In the genomic region with DNA sequence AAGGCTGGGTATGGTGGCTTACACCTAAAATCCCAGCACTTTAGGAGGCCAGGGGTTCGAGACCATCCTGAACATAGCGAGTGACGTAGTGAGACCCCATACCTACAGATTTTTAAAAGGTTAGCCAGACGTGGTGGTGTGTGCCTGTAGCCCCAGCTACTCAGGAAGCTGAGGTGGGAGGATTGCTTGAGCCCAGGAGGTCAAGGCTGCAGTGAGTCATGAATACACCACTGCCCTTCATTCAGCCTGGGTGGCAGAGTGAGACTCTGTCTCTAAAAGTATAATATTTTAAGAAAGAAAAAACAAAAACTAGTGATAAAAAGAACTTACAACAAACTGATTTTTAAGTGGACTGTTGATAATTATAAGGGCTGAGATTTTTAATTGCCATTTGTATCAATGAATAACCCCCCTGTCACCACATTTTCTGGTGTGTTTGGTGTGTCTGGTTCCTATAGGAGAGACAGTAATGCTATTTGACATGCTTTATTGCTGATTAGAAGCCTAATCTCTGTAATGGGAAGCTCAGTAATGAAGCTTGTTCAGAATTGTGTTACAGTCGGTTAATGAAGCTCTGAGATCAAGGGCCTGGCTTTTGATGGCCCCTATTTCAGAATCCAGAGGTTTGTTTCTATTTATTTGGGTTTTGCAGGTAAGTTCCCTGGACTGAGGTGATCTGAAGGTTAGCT, we compare ENCODE assay signal across 3 cellular contexts.
TF ChIP-seq lines count a peak whose summit lies in the region.

No MANE protein-coding gene starts in this region.

TF ChIP-seq in SK-N-SH, 30 proteins besides CTCF, POLR2A, EP300 and RAD21:
- TF ChIP-seq PBX3 (IDR thresholded peaks at IDR 0.05) (0 out of 2 replicates have a peak, but pooled peaks have one; percentile 14), RCOR1 (IDR thresholded peaks at IDR 0.05; ENCODE audit: low read length) (0 out of 2 replicates have a peak, but pooled peaks have one; percentile 22), FOSL2 (IDR thresholded peaks at IDR 0.05; ENCODE audit: borderline replicate concordance, low read depth) (peak; percentile 29; the same call in 1 of the 2 replicates), YY1 (IDR thresholded peaks at IDR 0.05; ENCODE audit: low read depth) (no peak), FOXM1 (IDR thresholded peaks at IDR 0.05; ENCODE audit: low read depth) (no peak)
TF ChIP-seq in SK-N-SH: peak in this region for 3.

TF ChIP-seq in SK-N-SH treated with all-trans-retinoic acid at 6 μM for 48 hours, 23 proteins besides CTCF, POLR2A, EP300 and RAD21 (continues in another document):
- TF ChIP-seq CSDC2 (CRISPR knock-in tag; IDR thresholded peaks at IDR 0.05) (no peak), ZFP30 (CRISPR knock-in tag; IDR thresholded peaks at IDR 0.05) (no peak), ZFP3 (CRISPR knock-in tag; IDR thresholded peaks at IDR 0.05) (no peak), PPARA (CRISPR knock-in tag; IDR thresholded peaks at IDR 0.05; ENCODE audit: borderline replicate concordance) (no peak), CREB5 (CRISPR knock-in tag; IDR thresholded peaks at IDR 0.05; ENCODE audit: low read depth) (no peak), ZNF565 (CRISPR knock-in tag; conservative IDR thresholded peaks at IDR 0.05; ENCODE audit: low read depth) (no peak), ZC3H10 (CRISPR knock-in tag; IDR thresholded peaks at IDR 0.05) (no peak), ZNF8 (CRISPR knock-in tag; IDR thresholded peaks at IDR 0.05) (no peak), PATZ1 (CRISPR knock-in tag; IDR thresholded peaks at IDR 0.05; ENCODE audit: borderline replicate concordance) (no peak), ISL1 (CRISPR knock-in tag; IDR thresholded peaks at IDR 0.05) (no peak), TOX (CRISPR knock-in tag; IDR thresholded peaks at IDR 0.05; ENCODE audit: borderline replicate concordance) (no peak)
- TF ChIP-seq, protein P1, sequence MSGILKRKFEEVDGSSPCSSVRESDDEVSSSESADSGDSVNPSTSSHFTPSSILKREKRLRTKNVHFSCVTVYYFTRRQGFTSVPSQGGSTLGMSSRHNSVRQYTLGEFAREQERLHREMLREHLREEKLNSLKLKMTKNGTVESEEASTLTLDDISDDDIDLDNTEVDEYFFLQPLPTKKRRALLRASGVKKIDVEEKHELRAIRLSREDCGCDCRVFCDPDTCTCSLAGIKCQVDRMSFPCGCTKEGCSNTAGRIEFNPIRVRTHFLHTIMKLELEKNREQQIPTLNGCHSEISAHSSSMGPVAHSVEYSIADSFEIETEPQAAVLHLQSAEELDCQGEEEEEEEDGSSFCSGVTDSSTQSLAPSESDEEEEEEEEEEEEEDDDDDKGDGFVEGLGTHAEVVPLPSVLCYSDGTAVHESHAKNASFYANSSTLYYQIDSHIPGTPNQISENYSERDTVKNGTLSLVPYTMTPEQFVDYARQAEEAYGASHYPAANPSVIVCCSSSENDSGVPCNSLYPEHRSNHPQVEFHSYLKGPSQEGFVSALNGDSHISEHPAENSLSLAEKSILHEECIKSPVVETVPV (CRISPR knock-in tag; IDR thresholded peaks at IDR 0.05), result no peak
- TF ChIP-seq, protein P2, sequence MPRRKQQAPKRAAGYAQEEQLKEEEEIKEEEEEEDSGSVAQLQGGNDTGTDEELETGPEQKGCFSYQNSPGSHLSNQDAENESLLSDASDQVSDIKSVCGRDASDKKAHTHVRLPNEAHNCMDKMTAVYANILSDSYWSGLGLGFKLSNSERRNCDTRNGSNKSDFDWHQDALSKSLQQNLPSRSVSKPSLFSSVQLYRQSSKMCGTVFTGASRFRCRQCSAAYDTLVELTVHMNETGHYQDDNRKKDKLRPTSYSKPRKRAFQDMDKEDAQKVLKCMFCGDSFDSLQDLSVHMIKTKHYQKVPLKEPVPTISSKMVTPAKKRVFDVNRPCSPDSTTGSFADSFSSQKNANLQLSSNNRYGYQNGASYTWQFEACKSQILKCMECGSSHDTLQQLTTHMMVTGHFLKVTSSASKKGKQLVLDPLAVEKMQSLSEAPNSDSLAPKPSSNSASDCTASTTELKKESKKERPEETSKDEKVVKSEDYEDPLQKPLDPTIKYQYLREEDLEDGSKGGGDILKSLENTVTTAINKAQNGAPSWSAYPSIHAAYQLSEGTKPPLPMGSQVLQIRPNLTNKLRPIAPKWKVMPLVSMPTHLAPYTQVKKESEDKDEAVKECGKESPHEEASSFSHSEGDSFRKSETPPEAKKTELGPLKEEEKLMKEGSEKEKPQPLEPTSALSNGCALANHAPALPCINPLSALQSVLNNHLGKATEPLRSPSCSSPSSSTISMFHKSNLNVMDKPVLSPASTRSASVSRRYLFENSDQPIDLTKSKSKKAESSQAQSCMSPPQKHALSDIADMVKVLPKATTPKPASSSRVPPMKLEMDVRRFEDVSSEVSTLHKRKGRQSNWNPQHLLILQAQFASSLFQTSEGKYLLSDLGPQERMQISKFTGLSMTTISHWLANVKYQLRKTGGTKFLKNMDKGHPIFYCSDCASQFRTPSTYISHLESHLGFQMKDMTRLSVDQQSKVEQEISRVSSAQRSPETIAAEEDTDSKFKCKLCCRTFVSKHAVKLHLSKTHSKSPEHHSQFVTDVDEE (CRISPR knock-in tag; IDR thresholded peaks at IDR 0.05), result no peak
- TF ChIP-seq, protein P3, sequence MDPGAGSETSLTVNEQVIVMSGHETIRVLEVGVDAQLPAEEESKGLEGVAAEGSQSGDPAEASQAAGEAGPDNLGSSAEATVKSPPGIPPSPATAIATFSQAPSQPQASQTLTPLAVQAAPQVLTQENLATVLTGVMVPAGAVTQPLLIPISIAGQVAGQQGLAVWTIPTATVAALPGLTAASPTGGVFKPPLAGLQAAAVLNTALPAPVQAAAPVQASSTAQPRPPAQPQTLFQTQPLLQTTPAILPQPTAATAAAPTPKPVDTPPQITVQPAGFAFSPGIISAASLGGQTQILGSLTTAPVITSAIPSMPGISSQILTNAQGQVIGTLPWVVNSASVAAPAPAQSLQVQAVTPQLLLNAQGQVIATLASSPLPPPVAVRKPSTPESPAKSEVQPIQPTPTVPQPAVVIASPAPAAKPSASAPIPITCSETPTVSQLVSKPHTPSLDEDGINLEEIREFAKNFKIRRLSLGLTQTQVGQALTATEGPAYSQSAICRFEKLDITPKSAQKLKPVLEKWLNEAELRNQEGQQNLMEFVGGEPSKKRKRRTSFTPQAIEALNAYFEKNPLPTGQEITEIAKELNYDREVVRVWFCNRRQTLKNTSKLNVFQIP (CRISPR knock-in tag; IDR thresholded peaks at IDR 0.05; ENCODE audit: borderline replicate concordance, low read depth), result no peak

TF ChIP-seq in K562, 482 proteins besides CTCF, POLR2A, EP300 and RAD21:
- TF ChIP-seq CHD2 (IDR thresholded peaks at IDR 0.05; ENCODE audit: low read depth, low read length) (no peak), FOSL1 (tag; conservative IDR thresholded peaks at IDR 0.05) (0 out of 2 replicates have a peak, but pooled peaks have one; percentile 24)
